In genomic region chr13:43787998-43788397, GRCh38 we compare ENCODE assay signal across 8 cellular contexts. TPM values are rescaled to one million over a fixed set of nuclear protein-coding genes. Genes with fewer than 3 reads are reported as not detected.
DNase-seq lines count a peak whose midpoint lies in the region; ATAC-seq and TF ChIP-seq lines count a peak whose summit lies in the region.

No MANE protein-coding gene starts in this region.

- BruUV-seq in Panc1 (replicated peaks; lab: Mats Ljungman, UMichigan), result no TSS peak

- in situ Hi-C loops in Panc1 (cut with HindIII; ENCODE audit: low pct_unique_long_range_greater_than_20kb, low sequenced_read_pairs), result no loop called here

- H3K27me3 ChIP-seq in cardiac muscle cell, result peaks cover 35% of the 10 kb centered on the region
- H3K27me3 ChIP-seq in Panc1 (ENCODE audit: control insufficient read depth, insufficient read depth, low read length), result peaks cover under 1% of the 10 kb centered on the region; the same call in 1 of the 2 replicates

- TF ChIP-seq CTCF in cardiac muscle cell (IDR thresholded peaks at IDR 0.05; ENCODE audit: low read depth, low read length) (peak; percentile 56), Panc1 (IDR thresholded peaks at IDR 0.05) (peak; percentile 52), fibroblast of pulmonary artery (IDR thresholded peaks at IDR 0.05; ENCODE audit: low read length, missing control alignments) (peak; percentile 53), RWPE1 (conservative IDR thresholded peaks at IDR 0.05; ENCODE audit: low read depth) (no peak; the same call in 1 of the 2 replicates)

- CTCF ChIA-PET in Panc1 (lab: Charles Lee) (no interaction called here), RWPE1 (lab: Yijun Ruan, JAX) (interaction anchor here (0.5 kb wide), 1 partner anchor 681 kb away, joined by 3 read pairs; no protein-coding TSS in a partner anchor)

- no peaks in the 10 kb centered on the region for H3K36me3 Mint-ChIP-seq in stimulated activated effector memory CD8-positive, alpha-beta T cell treated with anti-CD3 and anti-CD28 coated beads, Interleukin-12 subunit alpha, Interleukin-12 subunit beta, amount 100 ng/mL, for 72 hours

- peaks cover 3% of the 10 kb centered on the region for H3K4me1 ChIP-seq in cardiac muscle cell (ENCODE audit: low read depth)
- peaks cover 3% of the 10 kb centered on the region; the same call in 1 of the 2 replicates for H3K4me1 ChIP-seq in Panc1 (ENCODE audit: control insufficient read depth, insufficient read depth, low read length)

- H3K4me3 Mint-ChIP-seq in stimulated activated effector memory CD8-positive, alpha-beta T cell treated with anti-CD3 and anti-CD28 coated beads, Interleukin-12 subunit alpha, Interleukin-12 subunit beta, amount 100 ng/mL, for 72 hours, result peak overlapping the region; percentile 67

- H3K4me3 ChIP-seq in cardiac muscle cell, result no peak overlapping the region
- H3K4me3 ChIP-seq in Panc1 (ENCODE audit: low read depth in 2 of 2, low read length in 2 of 2), result no peak overlapping the region
- peak overlapping the region; percentile 65 for H3K4me3 ChIP-seq in fibroblast of pulmonary artery (replicated peaks; ENCODE audit: low read depth, low read length)

- DNase-seq in cardiac muscle cell (ENCODE audit: low read depth in 1 of 2, low spot score in 1 of 2) (peak in 1 of 2 donors; percentile 63), left ventricle myocardium superior (no peak), Panc1 (ENCODE audit: low read depth, low spot score) (no peak), fibroblast of pulmonary artery (ENCODE audit: low read depth) (peak; percentile 69), RWPE1 (ENCODE audit: low spot score) (no peak), NCI-H774 (lab: John Stamatoyannopoulos, UW) (no peak)
- DNase-seq in stimulated activated effector memory CD8-positive, alpha-beta T cell treated with anti-CD3 and anti-CD28 coated beads, Interleukin-12 subunit alpha, Interleukin-12 subunit beta, amount 100 ng/mL, for 72 hours (ENCODE audit: low spot score in 2 of 2), result no peak

- POLR2A ChIA-PET in Panc1 (lab: Charles Lee), result no interaction called here
- POLR2A ChIA-PET in RWPE1 (lab: Yijun Ruan, JAX; ENCODE audit: low non-redundant PET), result no interaction called here

- no peak for ATAC-seq in left ventricle myocardium superior
- no peak for ATAC-seq in Panc1
- no peak for ATAC-seq in stimulated activated effector memory CD8-positive, alpha-beta T cell treated with anti-CD3 and anti-CD28 coated beads, Interleukin-12 subunit alpha, Interleukin-12 subunit beta, amount 100 ng/mL, for 72 hours
- no peak for ATAC-seq in GM19023 (IDR thresholded peaks at IDR 0.05; ENCODE audit: unreplicated experiment)

- H3K4me1 Mint-ChIP-seq in stimulated activated effector memory CD8-positive, alpha-beta T cell treated with anti-CD3 and anti-CD28 coated beads, Interleukin-12 subunit alpha, Interleukin-12 subunit beta, amount 100 ng/mL, for 72 hours, result peaks cover 11% of the 10 kb centered on the region

- H3K9me3 Mint-ChIP-seq in stimulated activated effector memory CD8-positive, alpha-beta T cell treated with anti-CD3 and anti-CD28 coated beads, Interleukin-12 subunit alpha, Interleukin-12 subunit beta, amount 100 ng/mL, for 72 hours, result no peaks in the 10 kb centered on the region

- H3K36me3 ChIP-seq in cardiac muscle cell (no peaks in the 10 kb centered on the region), Panc1 (ENCODE audit: control insufficient read depth, insufficient read depth, low read length) (no peaks in the 10 kb centered on the region)

- no peaks in the 10 kb centered on the region for H3K9me3 ChIP-seq in cardiac muscle cell (ENCODE audit: low read depth)
- H3K9me3 ChIP-seq in Panc1 (ENCODE audit: control insufficient read depth, insufficient read depth, low read depth, low read length), result no peaks in the 10 kb centered on the region

- intact Hi-C loops in left ventricle myocardium superior (cut with micrococcal nuclease), result no loop called here
- intact Hi-C loops in Panc1 (cut with micrococcal nuclease; ENCODE audit: unreplicated experiment), result loop anchor here (10.0 kb wide), 1 partner anchor 703 kb away; no protein-coding TSS in a partner anchor

- no peak overlapping the region for H3K27ac Mint-ChIP-seq in stimulated activated effector memory CD8-positive, alpha-beta T cell treated with anti-CD3 and anti-CD28 coated beads, Interleukin-12 subunit alpha, Interleukin-12 subunit beta, amount 100 ng/mL, for 72 hours

- H3K27ac ChIP-seq in cardiac muscle cell (no peak overlapping the region), Panc1 (ENCODE audit: low read length) (no peak overlapping the region), RWPE1 (no peak overlapping the region)

RNA-seq across cellular contexts. Expression of gene ENOX1, which starts 1.2 kb away (rescaled TPM):
- total RNA-seq in cardiac muscle cell, result 2.0 and 4.2 TPM in 2 replicates
- 1.6 and 5.1 TPM in 2 replicates for polyA plus RNA-seq in cardiac muscle cell
- total RNA-seq in left ventricle myocardium superior, result 6.8 TPM
- total RNA-seq in Panc1 (2021; ENCODE audit: unreplicated experiment), result 0.23 TPM
- 0.22 TPM for polyA plus RNA-seq in Panc1 (2012; ENCODE audit: insufficient read length)
